In genomic region chr16:67312450-67313118, GRCh38 we compare ENCODE assay signal across 14 cellular contexts. TPM values are rescaled to one million over a fixed set of nuclear protein-coding genes. Genes with fewer than 3 reads are reported as not detected.
DNase-seq lines count a peak whose midpoint lies in the region; ATAC-seq and TF ChIP-seq lines count a peak whose summit lies in the region.
"Had no signal": no experiment of that assay in that cellular context is flagged by ENCODE, and none has a peak within 500 bp of the region (broad histone marks: within the 10 kb centered on the region; RNA-seq: fewer than 3 reads in every experiment).

No MANE protein-coding gene starts in this region.

- ATAC-seq in GM21526 (IDR thresholded peaks at IDR 0.05; ENCODE audit: low FRiP score, unreplicated experiment) (no peak), GM19452 (IDR thresholded peaks at IDR 0.05; ENCODE audit: unreplicated experiment) (no peak)

- CTCF ChIA-PET in activated naive CD4-positive, alpha-beta T cell treated with anti-CD3 and anti-CD28 coated beads for 36 hours (lab: Charles Lee): interaction anchor here (0.6 to 2.2 kb wide), 2 partner anchors 14 to 154 kb away, joined by 4 to 10 read pairs; partner anchors contain the start of genes KCTD19 and LRRC36

- no peaks in the 10 kb centered on the region for H3K36me3 Mint-ChIP-seq in activated naive CD4-positive, alpha-beta T cell treated with anti-CD3 and anti-CD28 coated beads for 36 hours (ENCODE audit: low read depth)
- H3K36me3 Mint-ChIP-seq in activated T-helper 2 cell treated with anti-CD3 and anti-CD28 coated beads, Interferon-gamma antibody, Interleukin-2, Interleukin-4, amounts not matched to agents 10 μg/mL and 5 μg/mL and 100 μg/mL, durations not matched to agents 14 hours and 24 hours and 36 hours (ENCODE audit: low read depth): no peaks in the 10 kb centered on the region
- H3K36me3 Mint-ChIP-seq in type B pancreatic cell: no peaks in the 10 kb centered on the region

- H3K4me3 Mint-ChIP-seq in activated naive CD4-positive, alpha-beta T cell treated with anti-CD3 and anti-CD28 coated beads for 36 hours: no peak overlapping the region
- H3K4me3 Mint-ChIP-seq in activated T-helper 2 cell treated with anti-CD3 and anti-CD28 coated beads, Interferon-gamma antibody, Interleukin-2, Interleukin-4, amounts not matched to agents 10 μg/mL and 5 μg/mL and 100 μg/mL, durations not matched to agents 14 hours and 24 hours and 36 hours (ENCODE audit: low read depth): peak overlapping the region; percentile 46
- H3K4me3 Mint-ChIP-seq in type B pancreatic cell: no peak overlapping the region
- H3K4me3 Mint-ChIP-seq: B cell had no signal

- peaks cover 44% of the 10 kb centered on the region for H3K4me1 Mint-ChIP-seq in activated naive CD4-positive, alpha-beta T cell treated with anti-CD3 and anti-CD28 coated beads for 36 hours (ENCODE audit: low read depth)
- peaks cover 45% of the 10 kb centered on the region for H3K4me1 Mint-ChIP-seq in activated T-helper 2 cell treated with anti-CD3 and anti-CD28 coated beads, Interferon-gamma antibody, Interleukin-2, Interleukin-4, amounts not matched to agents 10 μg/mL and 5 μg/mL and 100 μg/mL, durations not matched to agents 14 hours and 24 hours and 36 hours (ENCODE audit: low read depth)
- H3K4me1 Mint-ChIP-seq in type B pancreatic cell (ENCODE audit: unreplicated experiment): peaks cover 13% of the 10 kb centered on the region

- intact Hi-C loops in activated naive CD4-positive, alpha-beta T cell treated with anti-CD3 and anti-CD28 coated beads for 36 hours (cut with micrococcal nuclease): loop anchor here (1.0 to 5.0 kb wide), 6 partner anchors 52 to 1445 kb away; partner anchors contain the start of genes PSKH1 and TMEM208
- intact Hi-C loops in activated T-helper 2 cell treated with anti-CD3 and anti-CD28 coated beads, Interferon-gamma antibody, Interleukin-2, Interleukin-4, amounts not matched to agents 10 μg/mL and 5 μg/mL and 100 μg/mL, durations not matched to agents 14 hours and 24 hours and 36 hours (cut with micrococcal nuclease): loop anchor here (2.0 to 5.0 kb wide), 2 partner anchors 14 to 330 kb away; partner anchors contain the start of genes KCTD19 and LRRC36

- H3K27me3 Mint-ChIP-seq in activated naive CD4-positive, alpha-beta T cell treated with anti-CD3 and anti-CD28 coated beads for 36 hours (ENCODE audit: low read depth): no peaks in the 10 kb centered on the region
- H3K27me3 Mint-ChIP-seq in activated T-helper 2 cell treated with anti-CD3 and anti-CD28 coated beads, Interferon-gamma antibody, Interleukin-2, Interleukin-4, amounts not matched to agents 10 μg/mL and 5 μg/mL and 100 μg/mL, durations not matched to agents 14 hours and 24 hours and 36 hours (ENCODE audit: low read depth): no peaks in the 10 kb centered on the region
- no peaks in the 10 kb centered on the region for H3K27me3 Mint-ChIP-seq in type B pancreatic cell

- TF ChIP-seq CTCF in type B pancreatic cell (conservative IDR thresholded peaks at IDR 0.05): no peak

- no peaks in the 10 kb centered on the region for H3K9me3 Mint-ChIP-seq in activated naive CD4-positive, alpha-beta T cell treated with anti-CD3 and anti-CD28 coated beads for 36 hours
- H3K9me3 Mint-ChIP-seq in activated T-helper 2 cell treated with anti-CD3 and anti-CD28 coated beads, Interferon-gamma antibody, Interleukin-2, Interleukin-4, amounts not matched to agents 10 μg/mL and 5 μg/mL and 100 μg/mL, durations not matched to agents 14 hours and 24 hours and 36 hours: no peaks in the 10 kb centered on the region
- no peaks in the 10 kb centered on the region for H3K9me3 Mint-ChIP-seq in type B pancreatic cell

- H3K27ac Mint-ChIP-seq in activated naive CD4-positive, alpha-beta T cell treated with anti-CD3 and anti-CD28 coated beads for 36 hours: peak overlapping the region; percentile 96
- H3K27ac Mint-ChIP-seq in activated T-helper 2 cell treated with anti-CD3 and anti-CD28 coated beads, Interferon-gamma antibody, Interleukin-2, Interleukin-4, amounts not matched to agents 10 μg/mL and 5 μg/mL and 100 μg/mL, durations not matched to agents 14 hours and 24 hours and 36 hours: peak overlapping the region; percentile 98
- H3K27ac Mint-ChIP-seq in type B pancreatic cell: peak overlapping the region; percentile 65
- H3K27ac Mint-ChIP-seq: B cell, progenitor cell of endocrine pancreas had no signal

- no peak for DNase-seq in activated naive CD4-positive, alpha-beta T cell treated with anti-CD3 and anti-CD28 coated beads for 36 hours
- no peak for DNase-seq in activated naive CD4-positive, alpha-beta T cell (lab: John Stamatoyannopoulos, UW)
- DNase-seq in activated T-helper 2 cell treated with anti-CD3 and anti-CD28 coated beads, Interferon-gamma antibody, Interleukin-2, Interleukin-4, amounts not matched to agents 10 μg/mL and 5 μg/mL and 100 μg/mL, durations not matched to agents 14 hours and 24 hours and 36 hours (ENCODE audit: low spot score): no peak
- peak; percentile 8 for DNase-seq in kidney glomerular epithelial cell (lab: John Stamatoyannopoulos, UW)
- no peak for DNase-seq in type B pancreatic cell (ENCODE audit: extremely low spot score, unreplicated experiment)
- no peak for DNase-seq in NCI-H524 treated with DMSO at 0.1 percent for 48 hours (lab: John Stamatoyannopoulos, UW)
- DNase-seq: GF-D8; NCI-H187 treated with DMSO at 0.1 percent for 48 hours; NK-92 treated with Interleukin-12 subunit alpha and Interleukin-12 subunit beta, amount 100 ng/mL, for 24 hours had no signal

RNA-seq across cellular contexts. Expression of gene KCTD19, which starts 14.0 kb away (rescaled TPM):
- 1 to 10 TPM; 1.0 to 1.3 TPM for total RNA-seq in activated naive CD4-positive, alpha-beta T cell treated with anti-CD3 and anti-CD28 coated beads for 36 hours
- total RNA-seq in activated T-helper 2 cell treated with anti-CD3 and anti-CD28 coated beads, Interferon-gamma antibody, Interleukin-2, Interleukin-4, amounts not matched to agents 10 μg/mL and 5 μg/mL and 100 μg/mL, durations not matched to agents 14 hours and 24 hours and 36 hours: 0.87 and 1.2 TPM in 2 replicates
- total RNA-seq in type B pancreatic cell (ENCODE audit: low replicate concordance): 0.56 TPM in 1 of 2 replicates, not detected in the other
- total RNA-seq: B cell, thoracic aorta had no signal

RNA-seq across cellular contexts. Expression of gene LRRC36, which starts 14.0 kb away (rescaled TPM):
- total RNA-seq in activated naive CD4-positive, alpha-beta T cell treated with anti-CD3 and anti-CD28 coated beads for 36 hours: under 1 TPM in 1 of 2 experiments, not detected in 1; 0.64 TPM
- total RNA-seq in activated T-helper 2 cell treated with anti-CD3 and anti-CD28 coated beads, Interferon-gamma antibody, Interleukin-2, Interleukin-4, amounts not matched to agents 10 μg/mL and 5 μg/mL and 100 μg/mL, durations not matched to agents 14 hours and 24 hours and 36 hours: 0.60 and 0.89 TPM in 2 replicates
- 0.38 and 1.1 TPM in 2 replicates for total RNA-seq in type B pancreatic cell (ENCODE audit: low replicate concordance)
- total RNA-seq: B cell, thoracic aorta had no signal

RNA-seq across cellular contexts. Expression of gene PLEKHG4, which starts 33.3 kb away (rescaled TPM):
- 10 to 100 TPM; 14.3 to 14.4 TPM for total RNA-seq in activated naive CD4-positive, alpha-beta T cell treated with anti-CD3 and anti-CD28 coated beads for 36 hours
- total RNA-seq in activated T-helper 2 cell treated with anti-CD3 and anti-CD28 coated beads, Interferon-gamma antibody, Interleukin-2, Interleukin-4, amounts not matched to agents 10 μg/mL and 5 μg/mL and 100 μg/mL, durations not matched to agents 14 hours and 24 hours and 36 hours: 30.4 and 33.4 TPM in 2 replicates
- total RNA-seq in type B pancreatic cell (ENCODE audit: low replicate concordance): 2.9 and 3.8 TPM in 2 replicates
